32 cellular contexts compared by ENCODE assay signal in genomic region chr20:62548483-62548882, GRCh38.
DNase-seq lines count a peak whose midpoint lies in the region; ATAC-seq and TF ChIP-seq lines count a peak whose summit lies in the region.
"Had no signal": no experiment of that assay in that cellular context is flagged by ENCODE, and none has a peak within 500 bp of the region (broad histone marks: within the 10 kb centered on the region; RNA-seq: fewer than 3 reads in every experiment).

No MANE protein-coding gene starts in this region.

- intact Hi-C loops in esophagus muscularis mucosa (cut with DNase I) (no loop called here), left lung (cut with DNase I) (no loop called here)

- peak overlapping the region; percentile 67 for H2BK15ac ChIP-seq in neuronal stem cell (ENCODE audit: low read length)

- POLR2A ChIA-PET in HEK293 (lab: Yijun Ruan, JAX), result no interaction called here

- no peak overlapping the region for H3K4me3 ChIP-seq in BLaER1 treated with 17β-estradiol and CSF1 and Interleukin-3, amounts not matched to agents 10 nM and 100 nM
- H3K4me3 ChIP-seq in HEK293 (ENCODE audit: low read depth, low read length) (no peak overlapping the region), esophagus muscularis mucosa (no peak overlapping the region), neuronal stem cell (ENCODE audit: low read length in 2 of 2) (no peak overlapping the region), left lung (no peak overlapping the region)
- H3K4me3 ChIP-seq: HAP-1, Peyer's patch, tibial nerve had no signal

- H3K4me1 ChIP-seq in BLaER1 treated with 17β-estradiol and CSF1 and Interleukin-3, amounts not matched to agents 10 nM and 100 nM, result peaks cover 14 to 48% (median 41%) of the 10 kb centered on the region in 10 experiments
- no peaks in the 10 kb centered on the region for H3K4me1 ChIP-seq in HEK293 (ENCODE audit: control insufficient read depth, insufficient read depth, low read length)
- peaks cover 29 to 63% (median 59%) of the 10 kb centered on the region in 4 donors for H3K4me1 ChIP-seq in esophagus muscularis mucosa
- H3K4me1 ChIP-seq in neuronal stem cell (ENCODE audit: control insufficient read depth in 2 of 2, insufficient read depth in 1 of 2, low read depth in 1 of 2, low read length in 2 of 2), result peaks cover 7 to 9% of the 10 kb centered on the region in 2 donors
- peaks cover 5 to 18% of the 10 kb centered on the region in 2 donors for H3K4me1 ChIP-seq in left lung
- H3K4me1 ChIP-seq: HAP-1 had no signal

- no peak for TF ChIP-seq POLR2A in esophagus muscularis mucosa (IDR thresholded peaks at IDR 0.05; ENCODE audit: low read depth)

- CTCF ChIA-PET in HEK293 (lab: Yijun Ruan, JAX), result no interaction called here

- no peak overlapping the region for H3K27ac ChIP-seq in BLaER1 treated with 17β-estradiol and CSF1 and Interleukin-3, amounts not matched to agents 10 nM and 100 nM
- H3K27ac ChIP-seq in HEK293 (ENCODE audit: extremely low read depth, low read depth, low read length) (no peak overlapping the region), esophagus muscularis mucosa (replicated peaks in 1 of 4) (peak overlapping the region; percentile 86 to 92 (median 88)), neuronal stem cell (replicated peaks; ENCODE audit: low read length) (no peak overlapping the region), left lung (no peak overlapping the region)
- H3K27ac ChIP-seq: HL-60, WERI-Rb-1 had no signal

- peaks cover 54 to 75% (median 64%) of the 10 kb centered on the region in 11 experiments for H3K27me3 ChIP-seq in BLaER1 treated with 17β-estradiol and CSF1 and Interleukin-3, amounts not matched to agents 10 nM and 100 nM
- H3K27me3 ChIP-seq in esophagus muscularis mucosa (peaks cover 0 to 48% (median 7%) of the 10 kb centered on the region in 4 donors), neuronal stem cell (ENCODE audit: control insufficient read depth in 3 of 3, insufficient read depth in 3 of 3, low read depth in 1 of 3, low read length in 3 of 3) (peaks cover 8 to 68% (median 25%) of the 10 kb centered on the region in 3 experiments), left lung (peaks cover 37 to 94% of the 10 kb centered on the region in 2 donors)

- peak overlapping the region; percentile 42 for H2BK12ac ChIP-seq in neuronal stem cell (ENCODE audit: low read length)

- ATAC-seq in left lung, result no peak
- ATAC-seq: activated CD8-positive, alpha-beta T cell treated with anti-CD3 and anti-CD28 coated beads, Interleukin-2, amount 10 ng/mL, durations not matched to agents 7 days and 5 days; activated naive CD4-positive, alpha-beta T cell treated with anti-CD3 and anti-CD28 coated beads, Interleukin-2, amount 50 U/mL, for 72 hours; left colon had no signal

- H2AFZ ChIP-seq in neuronal stem cell (ENCODE audit: low read length), result no peak overlapping the region

- H3K4me2 ChIP-seq in BLaER1 treated with 17β-estradiol and CSF1 and Interleukin-3, amounts not matched to agents 10 nM and 100 nM, result peak overlapping the region in 10 of 11 experiments; percentile 13 to 76 (median 66); a peak in 19 of 22 replicates
- no peak overlapping the region for H3K4me2 ChIP-seq in neuronal stem cell (ENCODE audit: insufficient read depth, low read length, poor library complexity, severe bottlenecking)

- H4K91ac ChIP-seq in neuronal stem cell (ENCODE audit: low read depth, low read length, poor library complexity), result no peak overlapping the region

- peak overlapping the region; percentile 29 for H2BK5ac ChIP-seq in neuronal stem cell (ENCODE audit: low read length)

- peak overlapping the region; percentile 88 for H2AK5ac ChIP-seq in neuronal stem cell (ENCODE audit: low read depth, low read length)

- H4K20me1 ChIP-seq in BLaER1 treated with 17β-estradiol and CSF1 and Interleukin-3, amounts not matched to agents 10 nM and 100 nM, result peaks cover 0 to 70% (median 20%) of the 10 kb centered on the region in 11 experiments; a peak in 14 of 22 replicates

- peaks cover 2% of the 10 kb centered on the region for H3K79me1 ChIP-seq in neuronal stem cell (ENCODE audit: low read depth, low read length)

- H4K8ac ChIP-seq in neuronal stem cell (ENCODE audit: low read depth, low read length), result no peak overlapping the region

- peak overlapping the region; percentile 11 for H3K4ac ChIP-seq in neuronal stem cell (ENCODE audit: low read length)

- H3K9me3 ChIP-seq in BLaER1 treated with 17β-estradiol and CSF1 and Interleukin-3, amounts not matched to agents 10 nM and 100 nM (replicated peaks in 1 of 11), result peaks cover 0 to 11% (median 6%) of the 10 kb centered on the region in 11 experiments; a peak in 10 of 22 replicates
- H3K9me3 ChIP-seq in HEK293 (ENCODE audit: control insufficient read depth, insufficient read depth, low read depth, low read length), result no peaks in the 10 kb centered on the region
- no peaks in the 10 kb centered on the region for H3K9me3 ChIP-seq in esophagus muscularis mucosa
- H3K9me3 ChIP-seq in neuronal stem cell (replicated peaks in 1 of 2; ENCODE audit: control insufficient read depth in 2 of 2, insufficient read depth in 1 of 2, low read depth in 1 of 2, low read length in 2 of 2), result peaks cover 0 to 3% of the 10 kb centered on the region in 2 donors
- no peaks in the 10 kb centered on the region for H3K9me3 ChIP-seq in left lung
- H3K9me3 ChIP-seq: HAP-1, Peyer's patch, tibial nerve had no signal

- H3K36me3 ChIP-seq in BLaER1 treated with 17β-estradiol and CSF1 and Interleukin-3, amounts not matched to agents 10 nM and 100 nM, result no peaks in the 10 kb centered on the region
- H3K36me3 ChIP-seq in HEK293 (ENCODE audit: control insufficient read depth in 2 of 2, insufficient read depth in 1 of 2, low read length in 2 of 2) (no peaks in the 10 kb centered on the region), esophagus muscularis mucosa (peaks cover 0 to 19% (median 5%) of the 10 kb centered on the region in 4 donors), neuronal stem cell (replicated peaks in 1 of 2; ENCODE audit: control insufficient read depth in 2 of 2, insufficient read depth in 2 of 2, low read length in 2 of 2) (no peaks in the 10 kb centered on the region), left lung (no peaks in the 10 kb centered on the region)
- H3K36me3 ChIP-seq: HAP-1, Peyer's patch, tibial nerve, WERI-Rb-1 had no signal

- peak overlapping the region; percentile 71 for H3K18ac ChIP-seq in neuronal stem cell (ENCODE audit: low read length)

- peak overlapping the region; percentile 56 for H3K14ac ChIP-seq in neuronal stem cell (ENCODE audit: low read length)

- H3K9ac ChIP-seq in BLaER1 treated with 17β-estradiol and CSF1 and Interleukin-3, amounts not matched to agents 10 nM and 100 nM, result 0 out of 22 replicates have a peak overlapping the region, but pooled peaks of 3 of the 11 experiments have one; percentile 14 to 22 (median 15)
- H3K9ac ChIP-seq in neuronal stem cell (ENCODE audit: low read depth, low read length, poor library complexity), result no peak overlapping the region

- H3K23ac ChIP-seq in neuronal stem cell (ENCODE audit: low read depth, low read length, poor library complexity), result no peak overlapping the region

- DNase-seq in esophagus muscularis mucosa (ENCODE audit: extremely low spot score) (no peak), neuronal stem cell (ENCODE audit: low spot score) (no peak), NCI-H1694 treated with DMSO at 0.1 percent for 48 hours (lab: John Stamatoyannopoulos, UW) (no peak), left lung (no peak), RKO (ENCODE audit: low spot score) (no peak)
- no peak for DNase-seq in stimulated activated CD4-positive, alpha-beta T cell treated with anti-CD3 and anti-CD28 coated beads, Interleukin-2, amount 100 ng/mL, for 24 hours
- DNase-seq: ACHN; activated CD4-positive, alpha-beta T cell treated with anti-CD3 and anti-CD28 coated beads for 4 hours; activated CD8-positive, alpha-beta T cell treated with anti-CD3 and anti-CD28 coated beads, Interleukin-2, amount 10 ng/mL, durations not matched to agents 7 days and 5 days; amygdala; CD8-positive, alpha-beta memory T cell; DMS153; foreskin melanocyte; hypothalamus; Karpas-422; left colon; mesenchymal stem cell; NCI-H1436 treated with DMSO at 0.1 percent for 48 hours; Peyer's patch; retina; SIG-M5; stimulated activated CD4-positive, alpha-beta T cell treated with anti-CD3 and anti-CD28 coated beads, Interleukin-1b, Interleukin-23, amount 100 ng/mL, for 48 hours; stimulated activated CD8-positive, alpha-beta memory T cell treated with anti-CD3 and anti-CD28 coated beads, Interleukin-4, amount 100 ng/mL, for 48 hours; SW 1271; T-helper 9 cell; WERI-Rb-1 had no signal

- TF ChIP-seq EP300 in esophagus muscularis mucosa (IDR thresholded peaks at IDR 0.05), result no peak

- H2BK120ac ChIP-seq in neuronal stem cell (ENCODE audit: low read depth, low read length), result no peak overlapping the region

- TF ChIP-seq CTCF in HEK293 (tag by site-specific recombination; IDR thresholded peaks at IDR 0.05) (no peak), esophagus muscularis mucosa (IDR thresholded peaks at IDR 0.05) (no peak), left lung (IDR thresholded peaks at IDR 0.05) (no peak)

- 58% methylated on average over 5 of the region's 10 CpGs for WGBS in esophagus muscularis mucosa
- no CpG with 5 or more reads among the region's 10 CpGs for WGBS in neuronal stem cell (ENCODE audit: extremely low coverage in 2 of 2, insufficient read length in 2 of 2, insufficient replicate concordance in 1 of 2), 2 donors

TF ChIP-seq in HEK293, 187 proteins besides CTCF, POLR2A, EP300 and RAD21:
- TF ChIP-seq ZNF148 (tag by site-specific recombination; IDR thresholded peaks at IDR 0.05; ENCODE audit: borderline replicate concordance) (no peak), EGR2 (tag by site-specific recombination; IDR thresholded peaks at IDR 0.05; ENCODE audit: low read depth) (peak; percentile 90), ZFHX2 (tag by site-specific recombination; conservative IDR thresholded peaks at IDR 0.05) (peak; percentile 91)

Comparison
In these comparisons a context has a peak if more than half of its experiments do, and no peak if none do; other contexts are left out.
1. H3K27ac ChIP-seq: peak in esophagus muscularis mucosa (4 of 4); none in BLaER1 treated with 17β-estradiol and CSF1 and Interleukin-3, amounts not matched to agents 10 nM and 100 nM (0 of 11), HEK293 (single experiment), neuronal stem cell (single experiment) and left lung (0 of 2).